In genomic region chr1:18630511-18631495, GRCh38 we compare ENCODE assay signal across 15 cellular contexts. TPM values are rescaled to one million over a fixed set of nuclear protein-coding genes. Genes with fewer than 3 reads are reported as not detected.
A peak's percentile ranks its signal among the peaks of the same experiment; 100 is the strongest.
DNase-seq lines count a peak whose midpoint lies in the region; TF ChIP-seq lines count a peak whose summit lies in the region.
"Had no signal": no experiment of that assay in that cellular context is flagged by ENCODE, and none has a peak within 500 bp of the region (broad histone marks: within the 10 kb centered on the region; RNA-seq: fewer than 3 reads in every experiment).

Gene PAX7, plus strand, starts transcription at chr1:18630846. Its CDS starts 758 bp downstream, at chr1:18631604.

- H3K9me3 Mint-ChIP-seq in T-helper 1 cell treated with Interleukin-12 subunit alpha and Interleukin-12 subunit beta and Interleukin-4 antibody, amounts not matched to agents 30 μg/mL and 1 μg/mL, for 36 hours, result no peaks in the 10 kb centered on the region
- H3K9me3 Mint-ChIP-seq in H9, result peaks cover 3 to 10% of the 10 kb centered on the region in 2 experiments; a peak in 4 of 5 replicates

- H3K27ac ChIP-seq in H9 (ENCODE audit: insufficient read length, low read depth, low read length), result no peak within 1 kb of the TSS
- H3K27ac ChIP-seq in hepatocyte, result no peak within 1 kb of the TSS
- H3K27ac ChIP-seq: SJSA1, upper lobe of left lung had no signal

- H3K4me1 Mint-ChIP-seq in T-helper 1 cell treated with Interleukin-12 subunit alpha and Interleukin-12 subunit beta and Interleukin-4 antibody, amounts not matched to agents 30 μg/mL and 1 μg/mL, for 36 hours (ENCODE audit: low read depth), result peaks cover 7% of the 10 kb centered on the region
- peaks cover 45 to 81% of the 10 kb centered on the region in 2 experiments for H3K4me1 Mint-ChIP-seq in H9

- H3K4me2 ChIP-seq in H9 (ENCODE audit: insufficient read depth, insufficient read length, low read length) (peak within 1 kb of the TSS; percentile 73), hepatocyte (peak within 1 kb of the TSS; percentile 67)

- H2BK12ac ChIP-seq in H9 (ENCODE audit: insufficient read length, low read depth, low read length), result no peak within 1 kb of the TSS

- H3K36me3 Mint-ChIP-seq in T-helper 1 cell treated with Interleukin-12 subunit alpha and Interleukin-12 subunit beta and Interleukin-4 antibody, amounts not matched to agents 30 μg/mL and 1 μg/mL, for 36 hours (ENCODE audit: low read depth), result peaks cover 9% of the 10 kb centered on the region
- no peaks in the 10 kb centered on the region; a peak in 1 of 7 replicates for H3K36me3 Mint-ChIP-seq in H9 (ENCODE audit: insufficient read depth in 1 of 3, low read depth in 3 of 3)

- H2BK120ac ChIP-seq in H9 (ENCODE audit: low read depth, low read length, poor library complexity, severe bottlenecking), result no peak within 1 kb of the TSS

- H2AFZ ChIP-seq in H9 (ENCODE audit: low read length), result no peak within 1 kb of the TSS
- H2AFZ ChIP-seq in hepatocyte, result peak within 1 kb of the TSS; percentile 66

- no peak for DNase-seq in T-helper 1 cell
- DNase-seq in H9, result peak; percentile 93
- no peak for DNase-seq in hepatocyte (ENCODE audit: low spot score)
- peak; percentile 72 for DNase-seq in posterior vena cava (ENCODE audit: low spot score)
- DNase-seq in NCI-H1092 treated with DMSO at 0.1 percent for 48 hours (lab: John Stamatoyannopoulos, UW), result no peak
- DNase-seq in AML-193 (lab: John Stamatoyannopoulos, UW), result no peak
- DNase-seq in COR-L47 (lab: John Stamatoyannopoulos, UW), result no peak
- DNase-seq: activated CD4-positive, alpha-beta T cell treated with anti-CD3 and anti-CD28 coated beads for 36 hours; dermis blood vessel endothelial cell; mammary epithelial cell; NCI-H82 had no signal

- H4K5ac ChIP-seq in H9 (ENCODE audit: insufficient read length, low read depth, low read length), result no peak within 1 kb of the TSS

- H3K27me3 Mint-ChIP-seq in T-helper 1 cell treated with Interleukin-12 subunit alpha and Interleukin-12 subunit beta and Interleukin-4 antibody, amounts not matched to agents 30 μg/mL and 1 μg/mL, for 36 hours (ENCODE audit: low read depth), result peaks cover 97% of the 10 kb centered on the region
- peaks cover 100% of the 10 kb centered on the region for H3K27me3 Mint-ChIP-seq in H9 (ENCODE audit: low read depth)

- H3K4me3 Mint-ChIP-seq in T-helper 1 cell treated with Interleukin-12 subunit alpha and Interleukin-12 subunit beta and Interleukin-4 antibody, amounts not matched to agents 30 μg/mL and 1 μg/mL, for 36 hours, result no peak within 1 kb of the TSS
- peak within 1 kb of the TSS; percentile 59 to 89 for H3K4me3 Mint-ChIP-seq in H9
- H3K4me3 Mint-ChIP-seq: activated CD4-positive, alpha-beta T cell treated with anti-CD3 and anti-CD28 coated beads for 36 hours had no signal

- H3K36me3 ChIP-seq in hepatocyte (replicated peaks; ENCODE audit: insufficient read depth, low read depth), result no peaks in the 10 kb centered on the region
- H3K36me3 ChIP-seq: SJSA1, upper lobe of left lung had no signal

- H3K27ac Mint-ChIP-seq in T-helper 1 cell treated with Interleukin-12 subunit alpha and Interleukin-12 subunit beta and Interleukin-4 antibody, amounts not matched to agents 30 μg/mL and 1 μg/mL, for 36 hours, result peak within 1 kb of the TSS; percentile 77
- H3K27ac Mint-ChIP-seq in H9, result peak within 1 kb of the TSS in 1 of 3 experiments; percentile 72; a peak in 2 of 7 replicates
- H3K27ac Mint-ChIP-seq: activated CD4-positive, alpha-beta T cell treated with anti-CD3 and anti-CD28 coated beads for 36 hours had no signal

- no peak within 1 kb of the TSS for H2BK20ac ChIP-seq in H9 (ENCODE audit: low read depth, low read length, poor library complexity, severe bottlenecking)

- H4K91ac ChIP-seq in H9 (ENCODE audit: insufficient read length, low read depth, low read length), result no peak within 1 kb of the TSS

- H3K23me2 ChIP-seq in H9 (ENCODE audit: insufficient read length, low read depth, low read length, poor library complexity, severe bottlenecking), result peaks cover 14% of the 10 kb centered on the region

- no peak within 1 kb of the TSS for H3K18ac ChIP-seq in H9 (ENCODE audit: insufficient read length, low read depth, low read length)

- H3K4me1 ChIP-seq in H9 (ENCODE audit: insufficient read depth, low read length) (peaks cover 3% of the 10 kb centered on the region), hepatocyte (ENCODE audit: insufficient read depth) (no peaks in the 10 kb centered on the region)
- H3K4me1 ChIP-seq: SJSA1 had no signal

- H3K27me3 ChIP-seq in H9 (ENCODE audit: insufficient read depth, low read length) (peaks cover 81% of the 10 kb centered on the region), hepatocyte (peaks cover 97% of the 10 kb centered on the region)

- H3K4me3 ChIP-seq in hepatocyte, result no peak within 1 kb of the TSS
- H3K4me3 ChIP-seq: SJSA1, upper lobe of left lung had no signal

- H3K23ac ChIP-seq in H9 (ENCODE audit: insufficient read length, low read depth, low read length), result no peak within 1 kb of the TSS

- H3K56ac ChIP-seq in H9 (ENCODE audit: insufficient read length, low read depth, low read length), result no peak within 1 kb of the TSS

- intact Hi-C loops in posterior vena cava (cut with DNase I), result no loop called here

- no peak within 1 kb of the TSS for H3K14ac ChIP-seq in H9 (ENCODE audit: insufficient read depth, low read length)

- H4K20me1 ChIP-seq in H9 (ENCODE audit: control insufficient read depth, insufficient read depth, insufficient read length) (peaks cover 3% of the 10 kb centered on the region), hepatocyte (ENCODE audit: insufficient read depth, poor library complexity, severe bottlenecking) (no peaks in the 10 kb centered on the region)

- no peak within 1 kb of the TSS for H2BK5ac ChIP-seq in H9 (ENCODE audit: insufficient read length, low read length)

- no peak within 1 kb of the TSS for H3T11ph ChIP-seq in H9 (ENCODE audit: low read length)

- H3K9me2 ChIP-seq in hepatocyte (replicated peaks; ENCODE audit: insufficient read depth), result no peaks in the 10 kb centered on the region

- H3K79me2 ChIP-seq in H9 (ENCODE audit: insufficient read depth, low read length), result no peaks in the 10 kb centered on the region
- no peaks in the 10 kb centered on the region for H3K79me2 ChIP-seq in hepatocyte

- no peak within 1 kb of the TSS for H4K8ac ChIP-seq in H9 (replicated peaks; ENCODE audit: insufficient read length, low read depth, low read length)

- H2AK5ac ChIP-seq in H9 (ENCODE audit: insufficient read length, low read length), result no peak within 1 kb of the TSS

- no peak within 1 kb of the TSS for H2BK15ac ChIP-seq in H9 (ENCODE audit: low read depth, low read length)

- H3K9ac ChIP-seq in H9 (ENCODE audit: extremely low read depth, insufficient read length, low read length), result no peak within 1 kb of the TSS

- H3K9me3 ChIP-seq in H9 (ENCODE audit: control insufficient read depth, low read depth, low read length) (no peaks in the 10 kb centered on the region), hepatocyte (ENCODE audit: low read depth) (no peaks in the 10 kb centered on the region)
- H3K9me3 ChIP-seq: upper lobe of left lung had no signal

- TF ChIP-seq CTCF in H9 (conservative IDR thresholded peaks at IDR 0.05) (no peak), hepatocyte (IDR thresholded peaks at IDR 0.05; ENCODE audit: poor library complexity) (no peak)

- H3K4ac ChIP-seq in H9 (ENCODE audit: low read depth, low read length), result no peak within 1 kb of the TSS

- WGBS in H9 (ENCODE audit: extremely low coverage, insufficient read length, low lambda C conversion rate), result no CpG with 5 or more reads among the region's 70 CpGs
- 2% methylated on average over 42 of the region's 70 CpGs for whole genome bisulfite sequencing in hepatocyte (ENCODE audit: low lambda C conversion rate, missing lambda C conversion rate)

- H3K79me1 ChIP-seq in H9 (ENCODE audit: insufficient read depth, low read depth, low read length, poor library complexity, severe bottlenecking), result no peaks in the 10 kb centered on the region

RNA-seq across cellular contexts. Expression of gene PAX7, which starts in this region (rescaled TPM):
- total RNA-seq in H9 (2021), result 0.09 and 0.15 TPM in 2 replicates
- not detected in 2 replicates for total RNA-seq in hepatocyte
- not detected in 2 replicates for polyA plus RNA-seq in hepatocyte
- total RNA-seq in posterior vena cava, result not detected
- total RNA-seq: activated CD4-positive, alpha-beta T cell treated with anti-CD3 and anti-CD28 coated beads for 36 hours; dermis blood vessel endothelial cell; mammary epithelial cell; SJSA1; upper lobe of left lung had no signal
- polyA plus RNA-seq: AG04450, mammary epithelial cell had no signal

Comparison
In these comparisons a context has a peak if more than half of its experiments do, and no peak if none do; other contexts are left out.
1. Peak in DNase-seq and H3K4me2 ChIP-seq in H9; RNA of the gene not detected or under 1 TPM.
2. Peak in DNase-seq in posterior vena cava; RNA of the gene not detected or under 1 TPM.